ENCODE assay signal across 10 cellular contexts in the genomic region with DNA sequence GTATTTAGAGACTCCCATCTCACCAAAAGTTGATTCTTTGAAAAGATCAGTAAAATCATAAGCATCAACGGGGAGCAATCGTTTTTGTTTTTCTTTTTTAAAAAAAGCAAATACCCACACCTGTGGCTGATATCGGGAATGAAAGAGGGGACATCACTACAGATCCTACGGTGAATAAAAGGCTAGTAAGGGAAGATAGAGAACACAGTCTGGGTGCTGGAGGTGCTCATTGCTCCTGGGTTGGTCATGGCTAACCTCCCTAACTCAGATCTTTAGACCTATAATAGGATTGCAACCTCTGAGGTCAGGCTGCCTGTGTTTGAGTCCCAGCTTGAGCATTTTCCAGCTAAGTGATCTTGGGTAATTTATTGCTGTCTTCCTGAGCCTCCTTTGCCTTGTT. TPM values are rescaled to one million over a fixed set of nuclear protein-coding genes. Genes with fewer than 3 reads are reported as not detected.
A peak's percentile ranks its signal among the peaks of the same experiment; 100 is the strongest.
DNase-seq lines count a peak whose midpoint lies in the region; TF ChIP-seq lines count a peak whose summit lies in the region.
"Had no signal": no experiment of that assay in that cellular context is flagged by ENCODE, and none has a peak within 500 bp of the region (broad histone marks: within the 10 kb centered on the region; RNA-seq: fewer than 3 reads in every experiment).

No MANE protein-coding gene starts in this region.

- 75 to 87% methylated on average over 4 of the region's 4 CpGs for WGBS in esophagus, 2 donors

- peaks cover 27% of the 10 kb centered on the region for H3K36me3 Mint-ChIP-seq in osteocyte (ENCODE audit: unreplicated experiment)

- H3K4me3 ChIP-seq in esophagus (ENCODE audit: low read depth in 1 of 2, low read length in 2 of 2), result peak overlapping the region; percentile 60 to 84
- H3K4me3 ChIP-seq: BLaER1 had no signal

- TF ChIP-seq CTCF in RWPE1 (conservative IDR thresholded peaks at IDR 0.05; ENCODE audit: low read depth) (no peak), osteocyte (IDR thresholded peaks at IDR 0.05) (no peak)

- no peaks in the 10 kb centered on the region for H3K9me3 ChIP-seq in esophagus (ENCODE audit: control insufficient read depth in 2 of 2, insufficient read depth in 1 of 2, low read depth in 1 of 2, low read length in 1 of 2)

- H3K36me3 ChIP-seq in esophagus (ENCODE audit: control insufficient read depth in 2 of 2, insufficient read depth in 2 of 2, low read length in 1 of 2), result peaks cover 0 to 15% of the 10 kb centered on the region in 2 donors
- H3K36me3 ChIP-seq: BLaER1 had no signal

- CTCF ChIA-PET in RWPE1 (lab: Yijun Ruan, JAX), result interaction anchor here (0.6 to 3.0 kb wide), 4 partner anchors 9 to 30 kb away, joined by 5 to 59 read pairs (median 16); partner anchors contain the start of gene NOP53

- H3K27me3 Mint-ChIP-seq in osteocyte (ENCODE audit: unreplicated experiment), result no peaks in the 10 kb centered on the region

- peak overlapping the region; percentile 96 for H3K4me3 Mint-ChIP-seq in osteocyte (ENCODE audit: unreplicated experiment)

- H3K27me3 ChIP-seq in esophagus (ENCODE audit: control insufficient read depth in 1 of 2, insufficient read depth in 2 of 2, low read length in 2 of 2), result no peaks in the 10 kb centered on the region
- H3K27me3 ChIP-seq: BLaER1 had no signal

- in situ Hi-C loops in ACHN (cut with HindIII; ENCODE audit: low pct_ligation_motif_present, low pct_unique_long_range_greater_than_20kb, low sequenced_read_pairs), result no loop called here

- POLR2A ChIA-PET in RWPE1 (lab: Yijun Ruan, JAX; ENCODE audit: low non-redundant PET), result interaction anchor here (1.6 kb wide), 1 partner anchor 29 kb away, joined by 4 read pairs; no protein-coding TSS in a partner anchor

- peak overlapping the region; percentile 99 for H3K27ac ChIP-seq in RWPE1
- H3K27ac ChIP-seq in esophagus (ENCODE audit: low read depth in 2 of 2, low read length in 1 of 2), result peak overlapping the region; percentile 89 to 92
- H3K27ac ChIP-seq: BLaER1 had no signal

- DNase-seq in ACHN (peak; percentile 27), RWPE1 (ENCODE audit: low spot score) (no peak), osteocyte (ENCODE audit: extremely low spot score, unreplicated experiment) (no peak), NCI-H345 (lab: John Stamatoyannopoulos, UW) (no peak), mucosa of gallbladder (ENCODE audit: low spot score) (no peak)
- no peak for DNase-seq in stimulated activated naive CD4-positive, alpha-beta T cell treated with Interleukin-2 at 50 U/mL for 16 hours (lab: John Stamatoyannopoulos, UW)
- DNase-seq in stimulated activated CD4-positive, alpha-beta T cell treated with anti-CD3 and anti-CD28 coated beads, Interleukin-2, amount 100 ng/mL, for 24 hours, result no peak
- DNase-seq: stimulated activated CD4-positive, alpha-beta T cell treated with anti-CD3 and anti-CD28 coated beads, Interleukin-4, amount 100 ng/mL, for 1 hour had no signal

- H3K4me1 ChIP-seq in esophagus (ENCODE audit: control insufficient read depth in 2 of 2, insufficient read depth in 2 of 2, low read length in 1 of 2), result peaks cover 6 to 8% of the 10 kb centered on the region in 2 donors

- H3K9me3 Mint-ChIP-seq in osteocyte (ENCODE audit: unreplicated experiment), result no peaks in the 10 kb centered on the region

- peaks cover 54% of the 10 kb centered on the region for H3K4me1 Mint-ChIP-seq in osteocyte (ENCODE audit: unreplicated experiment)

- H3K27ac Mint-ChIP-seq in osteocyte (ENCODE audit: unreplicated experiment), result peak overlapping the region; percentile 86

RNA-seq across cellular contexts. Expression of gene EHD2, which starts 1.1 kb away (rescaled TPM):
- polyA plus RNA-seq in esophagus, result 10 to 100 TPM; 22.4 to 27.4 TPM
- total RNA-seq in osteocyte (440 and 443 TPM in 2 replicates), mucosa of gallbladder (81.2 TPM)

RNA-seq across cellular contexts. Expression of gene NOP53, which starts 31.0 kb away (rescaled TPM):
- polyA plus RNA-seq in esophagus, result 100 to 1,000 TPM; 245 to 253 TPM
- total RNA-seq in osteocyte, result 231 and 232 TPM in 2 replicates
- 253 TPM for total RNA-seq in mucosa of gallbladder
